Comparison of ENCODE assay signal across 19 cellular contexts in genomic region chr2:28761420-28761819, GRCh38. TPM values are rescaled to one million over a fixed set of nuclear protein-coding genes. Genes with fewer than 3 reads are reported as not detected.
"Had no signal": no experiment of that assay in that cellular context is flagged by ENCODE, and none has a peak within 500 bp of the region (broad histone marks: within the 10 kb centered on the region; RNA-seq: fewer than 3 reads in every experiment).

No MANE protein-coding gene starts in this region.

- H3K9me3 ChIP-seq: spleen, thyroid gland had no signal

- H3K27ac Mint-ChIP-seq: activated CD8-positive, alpha-beta memory T cell treated with anti-CD3 and anti-CD28 coated beads, Interleukin-2, amount 10 ng/mL, durations not matched to agents 7 days and 5 days; nephron progenitor cell; stimulated activated naive B cell treated with anti-CD40 and anti-IgM and Interleukin-4, amounts not matched to agents 10 μg/mL and 1 μg/mL and 100 μg/mL, for 72 hours; T-cell had no signal

- H3K4me3 Mint-ChIP-seq: activated CD8-positive, alpha-beta memory T cell treated with anti-CD3 and anti-CD28 coated beads, Interleukin-2, amount 10 ng/mL, durations not matched to agents 7 days and 5 days; activated T-cell treated with anti-CD3 and anti-CD28 coated beads, Interleukin-2, amount 50 U/mL, for 4 hours; central memory CD8-positive, alpha-beta T cell; nephron progenitor cell; stimulated activated naive B cell treated with anti-CD40 and anti-IgM and Interleukin-4, amounts not matched to agents 10 μg/mL and 1 μg/mL and 100 μg/mL, for 72 hours had no signal

- DNase-seq: activated CD8-positive, alpha-beta memory T cell treated with anti-CD3 and anti-CD28 coated beads, Interleukin-2, amount 10 ng/mL, durations not matched to agents 7 days and 5 days; activated gamma-delta T cell; activated T-cell treated with anti-CD3 and anti-CD28 coated beads, Interleukin-2, amount 50 U/mL, for 4 hours; anterior cingulate cortex; head of caudate nucleus; nephron progenitor cell; nucleus accumbens; retina; spleen; stimulated activated CD4-positive, alpha-beta T cell treated with anti-CD3 and anti-CD28 coated beads, Interleukin-4, amount 100 ng/mL, for 4 hours; stimulated activated naive B cell treated with anti-CD40 and anti-IgM and Interleukin-4, amounts not matched to agents 10 μg/mL and 1 μg/mL and 100 μg/mL, for 72 hours; T-cell; T-helper 9 cell; thyroid gland had no signal

- H3K36me3 ChIP-seq: thyroid gland had no signal

- ATAC-seq: activated CD8-positive, alpha-beta memory T cell treated with anti-CD3 and anti-CD28 coated beads, Interleukin-2, amount 10 ng/mL, durations not matched to agents 7 days and 5 days; left lobe of liver; stimulated activated naive B cell treated with anti-CD40 and anti-IgM and Interleukin-4, amounts not matched to agents 10 μg/mL and 1 μg/mL and 100 μg/mL, for 72 hours; T-cell had no signal

- H3K4me3 ChIP-seq: lung, SK-N-MC, spleen, thyroid gland had no signal

- H3K9me3 Mint-ChIP-seq: activated T-cell treated with anti-CD3 and anti-CD28 coated beads, Interleukin-2, amount 50 U/mL, for 4 hours; central memory CD8-positive, alpha-beta T cell; stimulated activated naive B cell treated with anti-CD40 and anti-IgM and Interleukin-4, amounts not matched to agents 10 μg/mL and 1 μg/mL and 100 μg/mL, for 72 hours; T-cell had no signal

- H3K27me3 ChIP-seq: spleen, thyroid gland had no signal

- H3K27me3 Mint-ChIP-seq: activated CD8-positive, alpha-beta memory T cell treated with anti-CD3 and anti-CD28 coated beads, Interleukin-2, amount 10 ng/mL, durations not matched to agents 7 days and 5 days; central memory CD8-positive, alpha-beta T cell; stimulated activated naive B cell treated with anti-CD40 and anti-IgM and Interleukin-4, amounts not matched to agents 10 μg/mL and 1 μg/mL and 100 μg/mL, for 72 hours; T-cell had no signal

- H3K27ac ChIP-seq: SK-N-MC, spleen, thyroid gland had no signal

RNA-seq across cellular contexts. Expression of gene SPDYA, which starts 49.2 kb away (rescaled TPM):
- total RNA-seq: epithelial cell of proximal tubule had no signal
